ENCODE assay signal across 1 cellular context in genomic region chr13:40152145-40152544, GRCh38.
TF ChIP-seq lines count a peak whose summit lies in the region.

No MANE protein-coding gene starts in this region.

TF ChIP-seq in GM23338, 12 proteins besides CTCF, POLR2A, EP300 and RAD21:
- TF ChIP-seq ZNF462 (CRISPR knock-in tag; IDR thresholded peaks at IDR 0.05), result no peak
- no peak for TF ChIP-seq NANOG (IDR thresholded peaks at IDR 0.05; ENCODE audit: borderline replicate concordance)
- no peak for TF ChIP-seq REST (IDR thresholded peaks at IDR 0.05; ENCODE audit: unreplicated experiment)
